Comparison of ENCODE assay signal across 2 cellular contexts in the genomic region with DNA sequence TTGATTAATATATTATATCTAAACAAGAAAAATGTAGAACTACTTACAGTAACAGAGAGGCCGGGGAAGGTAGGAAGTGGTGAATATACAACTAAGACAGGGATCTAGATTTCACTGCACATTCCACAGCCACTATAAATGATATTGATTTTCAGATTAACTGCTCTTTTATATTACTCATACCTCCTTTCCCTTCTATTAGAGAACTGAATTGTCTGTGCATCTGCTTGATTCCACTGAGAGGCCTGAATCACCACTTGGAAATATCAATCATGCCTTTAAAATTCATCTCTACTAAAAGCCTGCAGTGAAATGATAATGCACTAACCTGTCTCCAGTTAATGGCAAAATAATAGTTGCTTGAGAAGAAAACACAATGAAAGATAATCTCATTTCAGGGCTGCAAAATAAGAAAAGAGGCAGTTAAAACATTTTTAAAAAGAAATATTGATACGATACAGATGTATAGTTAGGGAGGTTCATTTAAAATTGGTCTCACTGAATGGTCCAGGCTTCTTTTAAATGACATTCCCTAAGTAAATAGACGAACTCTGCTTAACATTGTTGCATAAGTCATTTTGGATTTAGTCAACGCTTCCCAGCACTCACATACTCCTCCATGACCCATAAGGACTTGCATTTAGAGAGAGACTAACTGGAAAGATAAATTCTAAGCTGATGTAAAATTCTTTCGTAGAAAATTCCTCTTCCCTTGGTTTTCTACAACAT.
A peak's percentile ranks its signal among the peaks of the same experiment; 100 is the strongest.
TF ChIP-seq lines count a peak whose summit lies in the region.

No MANE protein-coding gene starts in this region.

TF ChIP-seq in liver, 16 proteins besides CTCF, POLR2A, EP300 and RAD21:
- TF ChIP-seq SP1 (IDR thresholded peaks at IDR 0.05) (no peak), NR2F2 (IDR thresholded peaks at IDR 0.05) (no peak), FOXA2 (IDR thresholded peaks at IDR 0.05) (peak; percentile 58), FOXA1 (IDR thresholded peaks at IDR 0.05) (no peak), RXRA (IDR thresholded peaks at IDR 0.05) (peak in 1 of 2 donors; percentile 29), HNF4A (conservative IDR thresholded peaks at IDR 0.05) (peak in 1 of 2 donors; percentile 34), HNF4G (IDR thresholded peaks at IDR 0.05) (no peak), JUND (IDR thresholded peaks at IDR 0.05) (peak in 1 of 2 donors; percentile 6), TAF1 (conservative IDR thresholded peaks at IDR 0.05) (no peak), YY1 (IDR thresholded peaks at IDR 0.05) (peak; percentile 63)
- TF ChIP-seq, protein P1, sequence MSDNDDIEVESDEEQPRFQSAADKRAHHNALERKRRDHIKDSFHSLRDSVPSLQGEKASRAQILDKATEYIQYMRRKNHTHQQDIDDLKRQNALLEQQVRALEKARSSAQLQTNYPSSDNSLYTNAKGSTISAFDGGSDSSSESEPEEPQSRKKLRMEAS (IDR thresholded peaks at IDR 0.05), result peak; percentile 9
- TF ChIP-seq, protein P2, sequence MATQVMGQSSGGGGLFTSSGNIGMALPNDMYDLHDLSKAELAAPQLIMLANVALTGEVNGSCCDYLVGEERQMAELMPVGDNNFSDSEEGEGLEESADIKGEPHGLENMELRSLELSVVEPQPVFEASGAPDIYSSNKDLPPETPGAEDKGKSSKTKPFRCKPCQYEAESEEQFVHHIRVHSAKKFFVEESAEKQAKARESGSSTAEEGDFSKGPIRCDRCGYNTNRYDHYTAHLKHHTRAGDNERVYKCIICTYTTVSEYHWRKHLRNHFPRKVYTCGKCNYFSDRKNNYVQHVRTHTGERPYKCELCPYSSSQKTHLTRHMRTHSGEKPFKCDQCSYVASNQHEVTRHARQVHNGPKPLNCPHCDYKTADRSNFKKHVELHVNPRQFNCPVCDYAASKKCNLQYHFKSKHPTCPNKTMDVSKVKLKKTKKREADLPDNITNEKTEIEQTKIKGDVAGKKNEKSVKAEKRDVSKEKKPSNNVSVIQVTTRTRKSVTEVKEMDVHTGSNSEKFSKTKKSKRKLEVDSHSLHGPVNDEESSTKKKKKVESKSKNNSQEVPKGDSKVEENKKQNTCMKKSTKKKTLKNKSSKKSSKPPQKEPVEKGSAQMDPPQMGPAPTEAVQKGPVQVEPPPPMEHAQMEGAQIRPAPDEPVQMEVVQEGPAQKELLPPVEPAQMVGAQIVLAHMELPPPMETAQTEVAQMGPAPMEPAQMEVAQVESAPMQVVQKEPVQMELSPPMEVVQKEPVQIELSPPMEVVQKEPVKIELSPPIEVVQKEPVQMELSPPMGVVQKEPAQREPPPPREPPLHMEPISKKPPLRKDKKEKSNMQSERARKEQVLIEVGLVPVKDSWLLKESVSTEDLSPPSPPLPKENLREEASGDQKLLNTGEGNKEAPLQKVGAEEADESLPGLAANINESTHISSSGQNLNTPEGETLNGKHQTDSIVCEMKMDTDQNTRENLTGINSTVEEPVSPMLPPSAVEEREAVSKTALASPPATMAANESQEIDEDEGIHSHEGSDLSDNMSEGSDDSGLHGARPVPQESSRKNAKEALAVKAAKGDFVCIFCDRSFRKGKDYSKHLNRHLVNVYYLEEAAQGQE (IDR thresholded peaks at IDR 0.05), result no peak
- TF ChIP-seq, protein P3, sequence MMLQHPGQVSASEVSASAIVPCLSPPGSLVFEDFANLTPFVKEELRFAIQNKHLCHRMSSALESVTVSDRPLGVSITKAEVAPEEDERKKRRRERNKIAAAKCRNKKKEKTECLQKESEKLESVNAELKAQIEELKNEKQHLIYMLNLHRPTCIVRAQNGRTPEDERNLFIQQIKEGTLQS (IDR thresholded peaks at IDR 0.05), result no peak
- TF ChIP-seq, protein P4, sequence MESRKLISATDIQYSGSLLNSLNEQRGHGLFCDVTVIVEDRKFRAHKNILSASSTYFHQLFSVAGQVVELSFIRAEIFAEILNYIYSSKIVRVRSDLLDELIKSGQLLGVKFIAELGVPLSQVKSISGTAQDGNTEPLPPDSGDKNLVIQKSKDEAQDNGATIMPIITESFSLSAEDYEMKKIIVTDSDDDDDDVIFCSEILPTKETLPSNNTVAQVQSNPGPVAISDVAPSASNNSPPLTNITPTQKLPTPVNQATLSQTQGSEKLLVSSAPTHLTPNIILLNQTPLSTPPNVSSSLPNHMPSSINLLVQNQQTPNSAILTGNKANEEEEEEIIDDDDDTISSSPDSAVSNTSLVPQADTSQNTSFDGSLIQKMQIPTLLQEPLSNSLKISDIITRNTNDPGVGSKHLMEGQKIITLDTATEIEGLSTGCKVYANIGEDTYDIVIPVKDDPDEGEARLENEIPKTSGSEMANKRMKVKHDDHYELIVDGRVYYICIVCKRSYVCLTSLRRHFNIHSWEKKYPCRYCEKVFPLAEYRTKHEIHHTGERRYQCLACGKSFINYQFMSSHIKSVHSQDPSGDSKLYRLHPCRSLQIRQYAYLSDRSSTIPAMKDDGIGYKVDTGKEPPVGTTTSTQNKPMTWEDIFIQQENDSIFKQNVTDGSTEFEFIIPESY (IDR thresholded peaks at IDR 0.05), result no peak
TF ChIP-seq in liver: peak in this region for 6.

TF ChIP-seq in HepG2, 621 proteins besides CTCF, POLR2A, EP300 and RAD21:
- TF ChIP-seq, protein P5, sequence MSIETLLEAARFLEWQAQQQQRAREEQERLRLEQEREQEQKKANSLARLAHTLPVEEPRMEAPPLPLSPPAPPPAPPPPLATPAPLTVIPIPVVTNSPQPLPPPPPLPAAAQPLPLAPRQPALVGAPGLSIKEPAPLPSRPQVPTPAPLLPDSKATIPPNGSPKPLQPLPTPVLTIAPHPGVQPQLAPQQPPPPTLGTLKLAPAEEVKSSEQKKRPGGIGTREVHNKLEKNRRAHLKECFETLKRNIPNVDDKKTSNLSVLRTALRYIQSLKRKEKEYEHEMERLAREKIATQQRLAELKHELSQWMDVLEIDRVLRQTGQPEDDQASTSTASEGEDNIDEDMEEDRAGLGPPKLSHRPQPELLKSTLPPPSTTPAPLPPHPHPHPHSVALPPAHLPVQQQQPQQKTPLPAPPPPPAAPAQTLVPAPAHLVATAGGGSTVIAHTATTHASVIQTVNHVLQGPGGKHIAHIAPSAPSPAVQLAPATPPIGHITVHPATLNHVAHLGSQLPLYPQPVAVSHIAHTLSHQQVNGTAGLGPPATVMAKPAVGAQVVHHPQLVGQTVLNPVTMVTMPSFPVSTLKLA (IDR thresholded peaks at IDR 0.05), result no peak
- TF ChIP-seq ZNF792 (CRISPR knock-in tag; IDR thresholded peaks at IDR 0.05), result no peak
